Comparison of ENCODE assay signal across 19 cellular contexts in the genomic region with DNA sequence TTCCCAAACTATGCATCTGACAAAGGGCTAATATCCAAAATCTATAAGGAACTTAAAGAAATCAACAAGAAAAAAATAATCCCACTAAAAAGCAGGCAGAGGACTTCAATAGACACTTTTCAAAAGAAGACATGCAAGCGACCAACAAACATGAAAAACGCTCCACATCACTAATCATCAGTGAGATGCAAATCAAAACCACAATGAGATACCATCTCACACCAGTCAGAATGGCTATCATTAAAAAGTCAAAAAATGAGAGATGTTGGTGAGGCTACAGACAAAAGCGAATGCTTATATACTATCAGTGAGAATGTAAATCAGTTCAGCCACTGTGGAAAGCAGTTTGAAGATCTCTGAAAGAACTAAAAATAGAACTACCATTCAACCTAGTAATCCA.
"Had no signal": no experiment of that assay in that cellular context is flagged by ENCODE, and none has a peak within 500 bp of the region (broad histone marks: within the 10 kb centered on the region; RNA-seq: fewer than 3 reads in every experiment).

No MANE protein-coding gene starts in this region.

- H3K27me3 Mint-ChIP-seq: naive thymus-derived CD4-positive, alpha-beta T cell; type B pancreatic cell had no signal

- DNase-seq: dorsolateral prefrontal cortex; effector CD8-positive, alpha-beta T cell; foreskin melanocyte; head of caudate nucleus; left colon; left ventricle myocardium superior; mesendoderm; naive thymus-derived CD4-positive, alpha-beta T cell; small intestine; stimulated activated CD4-positive, alpha-beta T cell treated with anti-CD3 and anti-CD28 coated beads, Interleukin-12 subunit alpha, Interleukin-12 subunit beta, amount 100 ng/mL, for 4 hours; stimulated activated CD4-positive, alpha-beta T cell treated with anti-CD3 and anti-CD28 coated beads, Interleukin-2, amount 100 ng/mL, for 48 hours; stimulated activated naive CD8-positive, alpha-beta T cell treated with anti-CD3 and anti-CD28 coated beads, Interleukin-15, Interleukin-2, amounts not matched to agents 100 U/mL and 50 U/mL, for 24 hours; thyroid gland had no signal

- ATAC-seq: left colon; left ventricle myocardium superior; naive thymus-derived CD4-positive, alpha-beta T cell; stimulated activated naive CD8-positive, alpha-beta T cell treated with anti-CD3 and anti-CD28 coated beads, Interleukin-15, Interleukin-2, amounts not matched to agents 100 U/mL and 50 U/mL, for 24 hours had no signal

- H3K4me1 Mint-ChIP-seq: naive thymus-derived CD4-positive, alpha-beta T cell had no signal

- H3K27ac Mint-ChIP-seq: naive thymus-derived CD4-positive, alpha-beta T cell; type B pancreatic cell had no signal

- H3K9me3 Mint-ChIP-seq: type B pancreatic cell had no signal

- H3K27ac ChIP-seq: coronary artery, dorsolateral prefrontal cortex, hepatocyte, neutrophil, right atrium auricular region, suprapubic skin, thyroid gland had no signal

- H3K4me3 Mint-ChIP-seq: naive thymus-derived CD4-positive, alpha-beta T cell; type B pancreatic cell had no signal
